Comparison of ENCODE assay signal across 1 cellular context in genomic region chr2:223442874-223443273, GRCh38.
A peak's percentile ranks its signal among the peaks of the same experiment; 100 is the strongest.
TF ChIP-seq lines count a peak whose summit lies in the region.

No MANE protein-coding gene starts in this region.

TF ChIP-seq in SK-N-SH, 30 proteins besides CTCF, POLR2A, EP300 and RAD21:
- TF ChIP-seq FOXJ3 (CRISPR knock-in tag; IDR thresholded peaks at IDR 0.05) (no peak), TCF12 (IDR thresholded peaks at IDR 0.05) (peak; percentile 22; the same call in 1 of the 2 replicates), MXI1 (IDR thresholded peaks at IDR 0.05; ENCODE audit: low read depth, low read length) (no peak)
- TF ChIP-seq, protein P1, sequence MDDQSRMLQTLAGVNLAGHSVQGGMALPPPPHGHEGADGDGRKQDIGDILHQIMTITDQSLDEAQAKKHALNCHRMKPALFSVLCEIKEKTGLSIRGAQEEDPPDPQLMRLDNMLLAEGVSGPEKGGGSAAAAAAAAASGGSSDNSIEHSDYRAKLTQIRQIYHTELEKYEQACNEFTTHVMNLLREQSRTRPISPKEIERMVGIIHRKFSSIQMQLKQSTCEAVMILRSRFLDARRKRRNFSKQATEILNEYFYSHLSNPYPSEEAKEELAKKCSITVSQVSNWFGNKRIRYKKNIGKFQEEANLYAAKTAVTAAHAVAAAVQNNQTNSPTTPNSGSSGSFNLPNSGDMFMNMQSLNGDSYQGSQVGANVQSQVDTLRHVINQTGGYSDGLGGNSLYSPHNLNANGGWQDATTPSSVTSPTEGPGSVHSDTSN (IDR thresholded peaks at IDR 0.05): peak; percentile 32; the same call in 1 of the 2 replicates
